14 cellular contexts compared by ENCODE assay signal in the genomic region with DNA sequence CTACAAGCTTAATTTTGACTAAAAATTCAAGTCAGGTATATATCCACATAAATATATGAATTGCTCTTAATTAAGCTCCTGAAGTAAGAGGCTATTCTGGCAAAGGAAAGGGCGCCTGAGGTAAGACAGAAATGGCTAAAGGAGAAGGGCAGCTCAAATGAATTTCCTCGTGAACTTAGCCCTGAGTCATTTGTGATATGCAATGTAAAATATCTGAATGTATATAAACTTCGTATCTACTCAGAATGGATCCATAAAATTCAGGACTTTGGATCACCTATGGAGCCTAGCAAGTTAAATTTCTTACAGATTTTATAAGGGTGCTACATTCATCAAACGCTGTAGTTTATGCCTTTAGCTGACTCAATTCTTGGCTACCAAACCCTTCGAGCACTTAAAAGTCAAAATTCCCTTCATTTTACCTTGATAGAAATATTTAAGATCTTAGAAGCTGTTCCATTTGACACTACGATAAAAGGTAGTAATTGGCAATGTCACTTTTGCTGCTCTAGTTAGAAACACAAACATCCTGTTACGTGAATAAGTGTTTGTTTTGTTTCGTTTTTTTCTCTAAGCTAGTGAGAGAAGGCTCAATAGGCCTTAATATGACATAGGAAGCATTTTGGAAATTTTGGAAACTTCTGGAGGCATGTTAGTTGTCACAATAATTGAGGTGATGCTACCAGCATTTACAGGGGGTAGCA.
"Had no signal": no experiment of that assay in that cellular context is flagged by ENCODE, and none has a peak within 500 bp of the region (broad histone marks: within the 10 kb centered on the region; RNA-seq: fewer than 3 reads in every experiment).

No MANE protein-coding gene starts in this region.

- H3K27me3 ChIP-seq: hepatocyte, neural progenitor cell, tibial nerve, vagina had no signal

- H3K27ac ChIP-seq: hepatocyte, neural progenitor cell, parathyroid adenoma, tibial nerve, vagina had no signal

- H3K9me3 ChIP-seq: tibial nerve, vagina had no signal

- DNase-seq: activated CD4-positive, alpha-beta T cell treated with anti-CD3 and anti-CD28 coated beads, Interleukin-2, amount 50 U/mL, for 4 hours; activated CD4-positive, CD25-positive, alpha-beta regulatory T cell treated with anti-CD3 and anti-CD28 coated beads, Interleukin-2, amount 50 U/mL, for 72 hours; activated naive CD4-positive, alpha-beta T cell treated with anti-CD3 and anti-CD28 coated beads, Interleukin-2, amount 50 U/mL, for 16 hours; activated T-cell treated with anti-CD3 and anti-CD28 coated beads, Interleukin-2, amount 50 U/mL, for 1 hour; amniotic stem cell; cerebellar nuclear complex; endodermal cell; kidney had no signal

- H3K4me3 ChIP-seq: hepatocyte, neural progenitor cell, tibial nerve, vagina had no signal

- H3K4me1 ChIP-seq: neural progenitor cell, parathyroid adenoma, tibial nerve, vagina had no signal

- FAIRE-seq: kidney had no signal

- H3K36me3 ChIP-seq: neural progenitor cell, tibial nerve, vagina had no signal

- ATAC-seq: stimulated activated effector memory CD8-positive, alpha-beta T cell treated with anti-CD3 and anti-CD28 coated beads, Interleukin-12 subunit alpha, Interleukin-12 subunit beta, amount 100 ng/mL, for 72 hours had no signal
